ENCODE assay signal across 14 cellular contexts in the genomic region with DNA sequence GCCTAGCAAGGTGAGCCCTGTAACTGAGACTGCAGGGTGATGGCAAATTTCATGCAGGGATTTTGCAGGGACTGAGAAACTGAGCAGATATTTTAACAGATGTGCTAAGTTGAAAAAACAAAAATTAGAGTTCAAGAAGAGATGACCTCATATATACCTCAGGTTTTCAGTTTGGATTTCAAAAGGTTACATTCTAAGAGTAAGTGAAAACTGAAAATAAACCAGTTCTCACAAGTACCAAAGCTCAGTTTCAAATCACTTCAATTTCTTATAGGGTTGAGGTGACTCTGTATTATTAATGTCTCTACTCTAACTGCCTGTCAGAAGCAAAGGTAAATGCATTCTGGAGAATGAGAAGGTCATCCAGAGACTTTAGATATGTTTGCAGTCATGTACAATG.
DNase-seq lines count a peak whose midpoint lies in the region; ATAC-seq and TF ChIP-seq lines count a peak whose summit lies in the region.
"Had no signal": no experiment of that assay in that cellular context is flagged by ENCODE, and none has a peak within 500 bp of the region (broad histone marks: within the 10 kb centered on the region; RNA-seq: fewer than 3 reads in every experiment).

No MANE protein-coding gene starts in this region.

- H3K4me1 ChIP-seq in MM.1S (ENCODE audit: low read length) (no peaks in the 10 kb centered on the region), upper lobe of left lung (no peaks in the 10 kb centered on the region)

- no peaks in the 10 kb centered on the region for H3K79me2 ChIP-seq in MM.1S (ENCODE audit: low read length)

- no peaks in the 10 kb centered on the region for H3K9me3 ChIP-seq in MM.1S (replicated peaks; ENCODE audit: insufficient read depth, low read length)
- H3K9me3 ChIP-seq in upper lobe of left lung, result no peaks in the 10 kb centered on the region

- TF ChIP-seq POLR2A in upper lobe of left lung (IDR thresholded peaks at IDR 0.05), result no peak

- no peaks in the 10 kb centered on the region for H4K20me1 ChIP-seq in MM.1S (ENCODE audit: insufficient read depth, low read length)

- TF ChIP-seq EP300 in upper lobe of left lung (IDR thresholded peaks at IDR 0.05), result no peak

- H3K36me3 ChIP-seq in MM.1S (replicated peaks; ENCODE audit: insufficient read depth, low read length), result no peaks in the 10 kb centered on the region
- H3K36me3 ChIP-seq in upper lobe of left lung, result no peaks in the 10 kb centered on the region

- TF ChIP-seq CTCF in MM.1S (IDR thresholded peaks at IDR 0.05; ENCODE audit: low read length) (no peak), upper lobe of left lung (IDR thresholded peaks at IDR 0.05) (no peak)

- H3K27me3 ChIP-seq in MM.1S (replicated peaks; ENCODE audit: insufficient read depth, low read length) (no peaks in the 10 kb centered on the region), upper lobe of left lung (no peaks in the 10 kb centered on the region)

- H3K4me3 ChIP-seq in MM.1S (ENCODE audit: low read length) (no peak overlapping the region), upper lobe of left lung (no peak overlapping the region)
- H3K4me3 ChIP-seq: SK-N-MC had no signal

- H3K27ac ChIP-seq in MM.1S (ENCODE audit: low read length) (no peak overlapping the region), upper lobe of left lung (no peak overlapping the region)
- H3K27ac ChIP-seq: SK-N-MC had no signal

- H3K4me2 ChIP-seq in MM.1S (ENCODE audit: low read depth, low read length), result no peak overlapping the region

- no peaks in the 10 kb centered on the region; the same call in 1 of the 2 replicates for H3F3A ChIP-seq in MM.1S (ENCODE audit: insufficient read depth, low read length)

- H3K9me2 ChIP-seq in MM.1S (replicated peaks; ENCODE audit: insufficient read depth, low read length), result no peaks in the 10 kb centered on the region

- no peak overlapping the region for H2AFZ ChIP-seq in MM.1S (ENCODE audit: low read length)

- ATAC-seq in GM18870 (IDR thresholded peaks at IDR 0.05; ENCODE audit: unreplicated experiment) (peak; percentile 97), GM21515 (IDR thresholded peaks at IDR 0.05; ENCODE audit: unreplicated experiment) (peak; percentile 94), HG03039 (IDR thresholded peaks at IDR 0.05; ENCODE audit: unreplicated experiment) (peak; percentile 89), upper lobe of left lung (ENCODE audit: low FRiP score in 2 of 2) (no peak)
- ATAC-seq: left colon had no signal

- DNase-seq in MM.1S (peak; percentile 69), NOMO-1 treated with DMSO at 0.1 percent for 48 hours (lab: John Stamatoyannopoulos, UW; ENCODE audit: unreplicated experiment) (no peak), SIG-M5 treated with dmso at 0.1 percent for 504 hours (lab: John Stamatoyannopoulos, UW; ENCODE audit: unreplicated experiment) (no peak), upper lobe of left lung (no peak)
- DNase-seq in activated CD8-positive, alpha-beta memory T cell treated with anti-CD3 and anti-CD28 coated beads, Interleukin-2, amount 50 U/mL, for 4 hours, result no peak
- DNase-seq: activated CD4-positive, alpha-beta memory T cell treated with anti-CD3 and anti-CD28 coated beads, Interleukin-2, amount 10 ng/mL, durations not matched to agents 7 days and 5 days; CD8-positive, alpha-beta memory T cell; left colon; NCI-H1105 treated with DMSO at 0.1 percent for 48 hours; NCI-H526 treated with DMSO at 0.1 percent for 48 hours had no signal

- no peak overlapping the region for H3K9ac ChIP-seq in MM.1S (ENCODE audit: low read length)

Comparison
In these comparisons a context has a peak if more than half of its experiments do, and no peak if none do; other contexts are left out.
1. ATAC-seq: peak in GM18870 (single experiment), GM21515 (single experiment) and HG03039 (single experiment); none in upper lobe of left lung (0 of 2).